In the genomic region with DNA sequence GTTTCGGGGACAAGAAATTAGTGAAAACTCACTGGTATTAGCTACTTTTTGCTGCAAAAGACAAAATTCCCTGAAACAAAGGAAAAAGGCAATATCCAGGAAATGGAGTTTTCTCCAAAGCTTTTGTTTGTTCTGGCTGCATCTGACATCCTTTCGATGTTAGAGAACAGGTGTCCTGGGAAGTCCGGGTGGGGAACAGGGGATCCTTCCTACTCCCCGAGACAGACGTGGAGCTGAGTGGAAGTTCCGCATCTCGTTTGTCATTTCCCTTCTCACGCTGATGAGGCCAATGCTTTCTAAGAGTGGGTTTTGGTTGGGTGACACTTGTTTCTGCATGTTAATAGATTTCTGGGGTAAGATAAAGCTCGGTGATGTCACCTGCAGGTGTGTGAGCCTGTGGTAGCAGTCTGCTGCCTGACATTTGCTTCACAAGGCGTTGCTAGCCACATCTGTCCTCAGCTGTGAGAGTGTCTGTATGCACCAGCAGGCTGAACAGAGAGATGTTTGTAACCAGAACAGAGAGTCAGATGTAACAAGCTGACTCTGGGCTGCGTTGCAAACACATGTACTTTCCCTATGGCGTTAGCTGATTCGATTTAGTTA, we compare ENCODE assay signal across 8 cellular contexts.
DNase-seq lines count a peak whose midpoint lies in the region; ATAC-seq and TF ChIP-seq lines count a peak whose summit lies in the region.

No MANE protein-coding gene starts in this region.

- DNase-seq in DMS53 (lab: John Stamatoyannopoulos, UW) (peak; percentile 81), NCI-H146 treated with DMSO at 0.1 percent for 48 hours (lab: John Stamatoyannopoulos, UW; ENCODE audit: unreplicated experiment) (peak; percentile 29), putamen (ENCODE audit: low spot score) (peak; percentile 49), MV-4-11 (lab: John Stamatoyannopoulos, UW) (no peak), dermis blood vessel endothelial cell (no peak), neural progenitor cell (ENCODE audit: low spot score) (no peak)
- DNase-seq in activated T-helper 9 cell treated with anti-CD3 and anti-CD28 coated beads, Interleukin-2, amount 50 U/mL, for 16 hours (ENCODE audit: low read depth): peak; percentile 28

- no peak overlapping the region for H3K27ac Mint-ChIP-seq in neural progenitor cell

- H3K9me3 Mint-ChIP-seq in neural progenitor cell: peaks cover 6% of the 10 kb centered on the region

- H3K79me2 ChIP-seq in neural progenitor cell (ENCODE audit: low read depth): no peaks in the 10 kb centered on the region

- H3K4me3 ChIP-seq in neural progenitor cell: no peak overlapping the region

- H3K4me1 Mint-ChIP-seq in neural progenitor cell: peaks cover 44% of the 10 kb centered on the region

- peaks cover 6% of the 10 kb centered on the region for H4K20me1 ChIP-seq in neural progenitor cell (ENCODE audit: low read depth)

- H2AFZ ChIP-seq in neural progenitor cell (replicated peaks): no peak overlapping the region

- H3K4me3 Mint-ChIP-seq in neural progenitor cell: no peak overlapping the region

- peak; percentile 85 for ATAC-seq in GM21576 (IDR thresholded peaks at IDR 0.05; ENCODE audit: unreplicated experiment)

- no peak overlapping the region for H3K27ac ChIP-seq in neural progenitor cell

- H3K36me3 Mint-ChIP-seq in neural progenitor cell: no peaks in the 10 kb centered on the region

- no peak overlapping the region for H3K4me2 ChIP-seq in neural progenitor cell

- no peaks in the 10 kb centered on the region for H3K27me3 ChIP-seq in neural progenitor cell

- H3K36me3 ChIP-seq in neural progenitor cell: no peaks in the 10 kb centered on the region

- H3K9me3 ChIP-seq in neural progenitor cell (ENCODE audit: low read depth): no peaks in the 10 kb centered on the region

- peaks cover 25% of the 10 kb centered on the region for H3F3A ChIP-seq in neural progenitor cell (ENCODE audit: low read depth)

- no peak overlapping the region for H3K9ac ChIP-seq in neural progenitor cell

- peaks cover 10% of the 10 kb centered on the region for H3K27me3 Mint-ChIP-seq in neural progenitor cell (ENCODE audit: insufficient read depth, low read depth)

- TF ChIP-seq CTCF in neural progenitor cell (IDR thresholded peaks at IDR 0.05): no peak

- H3K4me1 ChIP-seq in neural progenitor cell: peaks cover 52% of the 10 kb centered on the region

Comparison
In these comparisons a context has a peak if more than half of its experiments do, and no peak if none do; other contexts are left out.
1. DNase-seq: peak in DMS53 (single experiment), NCI-H146 treated with DMSO at 0.1 percent for 48 hours (single experiment), activated T-helper 9 cell treated with anti-CD3 and anti-CD28 coated beads, Interleukin-2, amount 50 U/mL, for 16 hours (single experiment) and putamen (single experiment); none in MV-4-11 (single experiment), dermis blood vessel endothelial cell (single experiment) and neural progenitor cell (single experiment).